ENCODE assay signal across 8 cellular contexts in genomic region chr2:38377501-38378258, GRCh38. TPM values are rescaled to one million over a fixed set of nuclear protein-coding genes. Genes with fewer than 3 reads are reported as not detected.
DNase-seq lines count a peak whose midpoint lies in the region; ATAC-seq, FAIRE-seq and TF ChIP-seq lines count a peak whose summit lies in the region.

No MANE protein-coding gene starts in this region.

- H3K4me3 Mint-ChIP-seq in activated naive CD8-positive, alpha-beta T cell treated with anti-CD3 and anti-CD28 coated beads, Interleukin-2, amount 10 ng/mL, durations not matched to agents 7 days and 5 days = peak overlapping the region; percentile 91

- peaks cover 39% of the 10 kb centered on the region for H3K4me1 Mint-ChIP-seq in activated naive CD8-positive, alpha-beta T cell treated with anti-CD3 and anti-CD28 coated beads, Interleukin-2, amount 10 ng/mL, durations not matched to agents 7 days and 5 days

- peak overlapping the region; percentile 95 for H3K4me3 ChIP-seq in left ventricle myocardium inferior
- peak overlapping the region; percentile 28; the same call in 1 of the 2 replicates for H3K4me3 ChIP-seq in iPS DF 6.9 (ENCODE audit: low read length)
- H3K4me3 ChIP-seq in small intestine (ENCODE audit: low read depth in 1 of 2, low read length in 2 of 2) = peak overlapping the region; percentile 26 to 70

- DNase-seq in left ventricle myocardium inferior = no peak
- no peak for DNase-seq in Right ventricle myocardium inferior (ENCODE audit: missing footprints)
- peak; percentile 48 for DNase-seq in NCI-H2029 treated with DMSO at 0.1 percent for 48 hours (lab: John Stamatoyannopoulos, UW)
- DNase-seq in activated naive CD8-positive, alpha-beta T cell treated with anti-CD3 and anti-CD28 coated beads, Interleukin-2, amount 10 ng/mL, durations not matched to agents 7 days and 5 days = no peak
- peak; percentile 85 for DNase-seq in iPS DF 6.9 (ENCODE audit: low read depth, low spot score)
- DNase-seq in small intestine = no peak

- no peak for TF ChIP-seq CTCF in left ventricle myocardium inferior (IDR thresholded peaks at IDR 0.05; ENCODE audit: borderline replicate concordance)

- H3K27me3 ChIP-seq in left ventricle myocardium inferior (ENCODE audit: low read depth) (no peaks in the 10 kb centered on the region), iPS DF 6.9 (ENCODE audit: control insufficient read depth, insufficient read depth, low read length) (no peaks in the 10 kb centered on the region), small intestine (ENCODE audit: control insufficient read depth in 2 of 2, insufficient read depth in 2 of 2, low read length in 2 of 2) (no peaks in the 10 kb centered on the region)

- ATAC-seq in Right ventricle myocardium inferior = no peak
- ATAC-seq in activated naive CD8-positive, alpha-beta T cell treated with anti-CD3 and anti-CD28 coated beads, Interleukin-2, amount 10 ng/mL, durations not matched to agents 7 days and 5 days (ENCODE audit: low read depth) = no peak
- ATAC-seq in GM18868 (IDR thresholded peaks at IDR 0.05; ENCODE audit: unreplicated experiment) = no peak
- ATAC-seq in HG03175 (IDR thresholded peaks at IDR 0.05; ENCODE audit: unreplicated experiment) = no peak

- WGBS in iPS DF 6.9 (ENCODE audit: insufficient coverage, insufficient read length) = no CpG with 5 or more reads among the region's 19 CpGs
- 2 to 4% (median 3%) methylated on average over 19 of the region's 19 CpGs for WGBS in small intestine, 3 donors

- H3K36me3 ChIP-seq in left ventricle myocardium inferior (no peaks in the 10 kb centered on the region), iPS DF 6.9 (ENCODE audit: control insufficient read depth, insufficient read depth, low read length) (no peaks in the 10 kb centered on the region), small intestine (ENCODE audit: control insufficient read depth in 2 of 2, insufficient read depth in 2 of 2, low read length in 2 of 2) (no peaks in the 10 kb centered on the region)

- H3K4me1 ChIP-seq in left ventricle myocardium inferior (peaks cover 46% of the 10 kb centered on the region), iPS DF 6.9 (ENCODE audit: control insufficient read depth, insufficient read depth, low read length) (no peaks in the 10 kb centered on the region), small intestine (ENCODE audit: control insufficient read depth in 2 of 2, insufficient read depth in 1 of 2, low read depth in 1 of 2, low read length in 1 of 2) (peaks cover 2 to 3% of the 10 kb centered on the region in 2 donors)

- POLR2A ChIA-PET in activated naive CD8-positive, alpha-beta T cell treated with anti-CD3 and anti-CD28 coated beads, Interleukin-2, amount 10 ng/mL, durations not matched to agents 7 days and 5 days (lab: Charles Lee) = interaction anchor here (0.7 to 3.0 kb wide), 4 partner anchors 9 to 374 kb away, joined by 3 to 11 read pairs (median 5); partner anchors contain the start of gene SRSF7

- H3K27ac Mint-ChIP-seq in activated naive CD8-positive, alpha-beta T cell treated with anti-CD3 and anti-CD28 coated beads, Interleukin-2, amount 10 ng/mL, durations not matched to agents 7 days and 5 days = peak overlapping the region; percentile 90

- H3K36me3 Mint-ChIP-seq in activated naive CD8-positive, alpha-beta T cell treated with anti-CD3 and anti-CD28 coated beads, Interleukin-2, amount 10 ng/mL, durations not matched to agents 7 days and 5 days = peaks cover 2% of the 10 kb centered on the region

- no peak for FAIRE-seq in small intestine (lab: Jason Lieb, UNC)

- H3K27ac ChIP-seq in left ventricle myocardium inferior (replicated peaks) (peak overlapping the region; percentile 100), iPS DF 6.9 (ENCODE audit: low read length) (no peak overlapping the region), small intestine (ENCODE audit: low read depth in 1 of 2, low read length in 1 of 2) (peak overlapping the region; percentile 6 to 44)

- H3K27me3 Mint-ChIP-seq in activated naive CD8-positive, alpha-beta T cell treated with anti-CD3 and anti-CD28 coated beads, Interleukin-2, amount 10 ng/mL, durations not matched to agents 7 days and 5 days = no peaks in the 10 kb centered on the region

- intact Hi-C loops in left ventricle myocardium inferior (cut with micrococcal nuclease) = no loop called here
- intact Hi-C loops in Right ventricle myocardium inferior (cut with DNase I) = loop anchor here (2.0 to 10.0 kb wide), 5 partner anchors 61 to 453 kb away; partner anchors contain the start of genes RMDN2 and SRSF7

- no peaks in the 10 kb centered on the region for H3K9me3 ChIP-seq in left ventricle myocardium inferior (replicated peaks)
- H3K9me3 ChIP-seq in iPS DF 6.9 (ENCODE audit: control insufficient read depth, insufficient read depth, low read length) = no peaks in the 10 kb centered on the region
- no peaks in the 10 kb centered on the region for H3K9me3 ChIP-seq in small intestine (ENCODE audit: control insufficient read depth, low read depth)

- no peaks in the 10 kb centered on the region for H3K9me3 Mint-ChIP-seq in activated naive CD8-positive, alpha-beta T cell treated with anti-CD3 and anti-CD28 coated beads, Interleukin-2, amount 10 ng/mL, durations not matched to agents 7 days and 5 days

RNA-seq across cellular contexts. Expression of gene ATL2, which starts 0.6 kb away (rescaled TPM):
- 28.4 TPM for total RNA-seq in left ventricle myocardium inferior
- total RNA-seq in Right ventricle myocardium inferior = 31.7 TPM
- total RNA-seq in activated naive CD8-positive, alpha-beta T cell treated with anti-CD3 and anti-CD28 coated beads, Interleukin-2, amount 10 ng/mL, durations not matched to agents 7 days and 5 days = 10 to 100 TPM; 46.0 to 48.8 TPM
- polyA plus RNA-seq in small intestine = 10 to 100 TPM; 26.2 to 39.8 (median 29.3) TPM

Comparison
In these comparisons a context has a peak if more than half of its experiments do, and no peak if none do; other contexts are left out.
1. DNase-seq: peak in NCI-H2029 treated with DMSO at 0.1 percent for 48 hours (single experiment) and iPS DF 6.9 (single experiment); none in left ventricle myocardium inferior (single experiment), Right ventricle myocardium inferior (single experiment), activated naive CD8-positive, alpha-beta T cell treated with anti-CD3 and anti-CD28 coated beads, Interleukin-2, amount 10 ng/mL, durations not matched to agents 7 days and 5 days (single experiment) and small intestine (single experiment).
2. H3K4me3 ChIP-seq: peak in every context shown above with its lines; median percentile 95 in left ventricle myocardium inferior; 48 in small intestine; 28 in iPS DF 6.9.